Comparison of ENCODE assay signal across 24 cellular contexts in the genomic region with DNA sequence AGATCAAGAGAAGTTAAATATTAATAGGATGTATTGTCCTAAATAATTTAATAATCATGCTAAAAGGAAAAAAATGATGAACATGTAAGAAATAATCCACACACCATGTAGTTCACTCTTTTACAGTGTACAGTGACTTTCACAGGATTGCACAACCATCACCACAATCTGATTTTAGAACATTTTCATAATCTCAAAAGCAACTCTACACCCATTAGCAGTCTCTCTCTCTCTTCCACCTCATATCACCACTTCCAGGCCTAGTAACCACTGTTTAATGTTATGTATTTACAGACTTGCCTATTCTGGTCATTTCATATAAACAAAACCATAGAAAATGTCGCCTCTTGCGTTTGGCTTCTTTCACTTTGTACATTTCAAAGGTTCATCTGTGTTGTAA.
A peak's percentile ranks its signal among the peaks of the same experiment; 100 is the strongest.
DNase-seq lines count a peak whose midpoint lies in the region; ATAC-seq and TF ChIP-seq lines count a peak whose summit lies in the region.
"Had no signal": no experiment of that assay in that cellular context is flagged by ENCODE, and none has a peak within 500 bp of the region (broad histone marks: within the 10 kb centered on the region; RNA-seq: fewer than 3 reads in every experiment).

No MANE protein-coding gene starts in this region.

- DNase-seq in HCEC 1CT (peak; percentile 9), PC-3 (no peak), fibroblast of villous mesenchyme (ENCODE audit: low read depth) (peak; percentile 26), NCI-H1092 (lab: John Stamatoyannopoulos, UW) (no peak), gastrocnemius medialis (no peak)
- DNase-seq in activated naive CD4-positive, alpha-beta T cell (lab: John Stamatoyannopoulos, UW), result no peak
- DNase-seq: activated CD8-positive, alpha-beta T cell treated with anti-CD3 and anti-CD28 coated beads for 36 hours; activated naive CD4-positive, alpha-beta T cell treated with anti-CD3 and anti-CD28 coated beads for 36 hours; activated T-cell treated with anti-CD3 and anti-CD28 coated beads, Interleukin-2, amount 50 U/mL, for 1 hour; CD4-positive, alpha-beta memory T cell; DMS79 treated with DMSO at 0.1 percent for 48 hours; effector memory CD4-positive, alpha-beta T cell; glutamatergic neuron; left colon; naive thymus-derived CD8-positive, alpha-beta T cell; NCI-H2029; NCI-H226; stimulated activated CD4-positive, alpha-beta T cell treated with anti-CD3 and anti-CD28 coated beads, Interleukin-2, amount 100 ng/mL, for 24 hours; stimulated activated naive CD8-positive, alpha-beta T cell treated with anti-CD3 and anti-CD28 coated beads, Interleukin-15, Interleukin-2, amounts not matched to agents 100 U/mL and 50 U/mL, for 24 hours; thyroid gland had no signal

- POLR2A ChIA-PET in PC-3 (lab: Charles Lee; ENCODE audit: unreplicated experiment), result no interaction called here

- H3K4me1 ChIP-seq in BLaER1 treated with 17β-estradiol and CSF1 and Interleukin-3, amounts not matched to agents 10 nM and 100 nM, result peaks cover 0 to 55% (median 12%) of the 10 kb centered on the region in 10 experiments; a peak in 10 of 20 replicates
- H3K4me1 ChIP-seq in PC-3 (ENCODE audit: insufficient read depth, low read length) (no peaks in the 10 kb centered on the region), gastrocnemius medialis (no peaks in the 10 kb centered on the region)
- H3K4me1 ChIP-seq: esophagus muscularis mucosa, thyroid gland had no signal

- no peak overlapping the region for H3K4me3 ChIP-seq in BLaER1 treated with 17β-estradiol and CSF1 and Interleukin-3, amounts not matched to agents 10 nM and 100 nM
- H3K4me3 ChIP-seq in PC-3 (ENCODE audit: low read length), result no peak overlapping the region
- no peak overlapping the region for H3K4me3 ChIP-seq in fibroblast of villous mesenchyme (ENCODE audit: low read depth, low read length)
- no peak overlapping the region for H3K4me3 ChIP-seq in gastrocnemius medialis
- H3K4me3 ChIP-seq: esophagus muscularis mucosa, thyroid gland had no signal

- intact Hi-C loops in PC-3 (cut with micrococcal nuclease), result no loop called here
- intact Hi-C loops in gastrocnemius medialis (cut with DNase I; ENCODE audit: low total_unique reads), result no loop called here

- H3K9me3 ChIP-seq in BLaER1 treated with 17β-estradiol and CSF1 and Interleukin-3, amounts not matched to agents 10 nM and 100 nM (replicated peaks in 1 of 11), result no peaks in the 10 kb centered on the region
- H3K9me3 ChIP-seq in PC-3 (ENCODE audit: low read length) (no peaks in the 10 kb centered on the region), gastrocnemius medialis (no peaks in the 10 kb centered on the region)
- H3K9me3 ChIP-seq: esophagus muscularis mucosa, thyroid gland had no signal

- H3K4me2 ChIP-seq in BLaER1 treated with 17β-estradiol and CSF1 and Interleukin-3, amounts not matched to agents 10 nM and 100 nM, result peak overlapping the region in 6 of 11 experiments; percentile 20 to 73 (median 60); a peak in 10 of 22 replicates
- H3K4me2 ChIP-seq in PC-3 (ENCODE audit: low read length), result no peak overlapping the region

- ATAC-seq in PC-3 (no peak), gastrocnemius medialis (no peak)
- ATAC-seq: activated CD4-positive, CD25-positive, alpha-beta regulatory T cell treated with anti-CD3 and anti-CD28 coated beads, Interleukin-2, amount 50 U/mL, for 24 hours; activated CD8-positive, alpha-beta T cell treated with anti-CD3 and anti-CD28 coated beads for 36 hours; left colon; naive thymus-derived CD8-positive, alpha-beta T cell; stimulated activated naive CD8-positive, alpha-beta T cell treated with anti-CD3 and anti-CD28 coated beads, Interleukin-15, Interleukin-2, amounts not matched to agents 100 U/mL and 50 U/mL, for 24 hours had no signal

- BruUV-seq in PC-3 (replicated peaks; lab: Mats Ljungman, UMichigan), result no TSS peak

- in situ Hi-C loops in gastrocnemius medialis (cut with MboI; ENCODE audit: low sequenced_read_pairs in 4 of 4), result no loop called here

- TF ChIP-seq CTCF in PC-3 (conservative IDR thresholded peaks at IDR 0.05; ENCODE audit: low read depth, low read length), result no peak
- TF ChIP-seq CTCF in fibroblast of villous mesenchyme (IDR thresholded peaks at IDR 0.05; ENCODE audit: insufficient read depth, low read depth, low read length), result no peak
- no peak for TF ChIP-seq CTCF in gastrocnemius medialis (IDR thresholded peaks at IDR 0.05 in 4 of 5, conservative IDR thresholded peaks at IDR 0.05 in 1 of 5)

- no peaks in the 10 kb centered on the region for H3K79me2 ChIP-seq in PC-3 (ENCODE audit: low read length)

- CTCF ChIA-PET in PC-3 (lab: Charles Lee), result no interaction called here

- peak overlapping the region in 2 of 11 experiments; percentile 38 to 48; a peak in 2 of 22 replicates for H3K9ac ChIP-seq in BLaER1 treated with 17β-estradiol and CSF1 and Interleukin-3, amounts not matched to agents 10 nM and 100 nM
- no peak overlapping the region for H3K9ac ChIP-seq in PC-3 (ENCODE audit: low read length)

- TF ChIP-seq POLR2A in gastrocnemius medialis (IDR thresholded peaks at IDR 0.05), result no peak

- no peaks in the 10 kb centered on the region for H3K9me2 ChIP-seq in PC-3 (replicated peaks; ENCODE audit: low read length)

- 0 out of 2 replicates have a peak overlapping the region, but pooled peaks have one; percentile 45 for H2AFZ ChIP-seq in PC-3 (ENCODE audit: low read length)

- no peaks in the 10 kb centered on the region for H3F3A ChIP-seq in PC-3 (ENCODE audit: low read length, unreplicated experiment)

- H4K20me1 ChIP-seq in BLaER1 treated with 17β-estradiol and CSF1 and Interleukin-3, amounts not matched to agents 10 nM and 100 nM, result no peaks in the 10 kb centered on the region
- H4K20me1 ChIP-seq in PC-3 (ENCODE audit: low read length), result no peaks in the 10 kb centered on the region

- peak overlapping the region in 6 of 11 experiments; percentile 31 to 80 (median 50); a peak in 9 of 22 replicates for H3K27ac ChIP-seq in BLaER1 treated with 17β-estradiol and CSF1 and Interleukin-3, amounts not matched to agents 10 nM and 100 nM
- H3K27ac ChIP-seq in PC-3 (ENCODE audit: low read length) (no peak overlapping the region), gastrocnemius medialis (no peak overlapping the region)
- H3K27ac ChIP-seq: esophagus muscularis mucosa, HL-60, thyroid gland had no signal

- H3K36me3 ChIP-seq in BLaER1 treated with 17β-estradiol and CSF1 and Interleukin-3, amounts not matched to agents 10 nM and 100 nM, result no peaks in the 10 kb centered on the region
- no peaks in the 10 kb centered on the region for H3K36me3 ChIP-seq in PC-3 (ENCODE audit: low read depth, low read length)
- H3K36me3 ChIP-seq in gastrocnemius medialis, result no peaks in the 10 kb centered on the region
- H3K36me3 ChIP-seq: esophagus muscularis mucosa, thyroid gland had no signal

- H3K27me3 ChIP-seq in BLaER1 treated with 17β-estradiol and CSF1 and Interleukin-3, amounts not matched to agents 10 nM and 100 nM, result no peaks in the 10 kb centered on the region
- H3K27me3 ChIP-seq in PC-3 (ENCODE audit: low read length) (no peaks in the 10 kb centered on the region), gastrocnemius medialis (no peaks in the 10 kb centered on the region)
- H3K27me3 ChIP-seq: esophagus muscularis mucosa, thyroid gland had no signal

Comparison
In these comparisons a context has a peak if more than half of its experiments do, and no peak if none do; other contexts are left out.
1. H3K27ac ChIP-seq: peak in BLaER1 treated with 17β-estradiol and CSF1 and Interleukin-3, amounts not matched to agents 10 nM and 100 nM (6 of 11); none in PC-3 (single experiment) and gastrocnemius medialis (0 of 4).
2. DNase-seq: peak in HCEC 1CT (single experiment) and fibroblast of villous mesenchyme (single experiment); none in PC-3 (single experiment), NCI-H1092 (single experiment), gastrocnemius medialis (0 of 2) and activated naive CD4-positive, alpha-beta T cell (0 of 4).